Comparison of ENCODE assay signal across 8 cellular contexts in the genomic region with DNA sequence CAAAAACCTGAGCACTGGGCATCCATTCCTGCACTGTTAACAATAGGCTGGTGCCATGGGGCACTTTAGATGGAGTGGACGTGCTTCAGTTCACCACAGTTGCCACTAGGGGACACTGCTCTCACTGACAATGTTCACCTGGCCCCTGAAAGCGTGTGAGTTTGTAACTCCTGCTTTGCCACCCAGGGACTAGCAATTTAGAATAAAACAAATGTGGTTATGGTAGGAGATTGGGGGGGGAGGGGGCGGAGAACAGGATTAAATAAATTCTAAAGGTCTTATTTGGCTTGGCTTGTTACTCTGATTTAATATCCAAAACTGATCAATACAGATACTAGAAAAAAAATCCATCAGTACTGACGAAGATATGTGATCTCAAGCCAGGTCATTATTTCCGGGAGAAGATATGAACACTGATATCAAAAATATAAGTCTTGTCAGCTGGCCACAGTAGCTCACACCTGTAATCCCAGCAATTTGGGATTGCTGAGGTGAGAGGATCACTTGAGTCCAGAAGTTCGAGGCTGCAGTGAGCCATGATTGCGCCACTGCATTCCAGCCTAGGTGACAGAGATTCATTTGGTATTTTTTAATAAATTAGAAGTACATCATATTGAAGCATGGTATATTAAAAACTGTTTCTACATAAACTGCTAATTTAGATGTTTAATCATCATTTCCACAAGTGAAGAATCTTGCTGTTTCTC. TPM values are rescaled to one million over a fixed set of nuclear protein-coding genes. Genes with fewer than 3 reads are reported as not detected.
DNase-seq lines count a peak whose midpoint lies in the region; ATAC-seq and TF ChIP-seq lines count a peak whose summit lies in the region.

No MANE protein-coding gene starts in this region.

- H3K27me3 Mint-ChIP-seq in chondrocyte (ENCODE audit: low read depth), result no peaks in the 10 kb centered on the region

- peaks cover 4% of the 10 kb centered on the region for H3K36me3 Mint-ChIP-seq in chondrocyte (ENCODE audit: low read depth)

- TF ChIP-seq CTCF in chondrocyte (IDR thresholded peaks at IDR 0.05) (peak; percentile 94), left lung (IDR thresholded peaks at IDR 0.05) (peak; percentile 88 to 98)

- peak; percentile 83 for ATAC-seq in GM18498 (IDR thresholded peaks at IDR 0.05; ENCODE audit: unreplicated experiment)
- peak; percentile 87 for ATAC-seq in HG03039 (IDR thresholded peaks at IDR 0.05; ENCODE audit: unreplicated experiment)
- ATAC-seq in left lung, result peak; percentile 96

- no peaks in the 10 kb centered on the region for H3K27me3 ChIP-seq in left lung

- peaks cover 0 to 24% of the 10 kb centered on the region in 2 donors for H3K36me3 ChIP-seq in left lung

- H3K4me1 Mint-ChIP-seq in chondrocyte (ENCODE audit: low read depth), result no peaks in the 10 kb centered on the region

- H3K4me3 ChIP-seq in left lung, result no peak overlapping the region

- H3K27ac ChIP-seq in left lung, result no peak overlapping the region

- H3K9me3 Mint-ChIP-seq in chondrocyte (ENCODE audit: low read depth), result no peaks in the 10 kb centered on the region

- H3K4me1 ChIP-seq in left lung, result no peaks in the 10 kb centered on the region

- no peaks in the 10 kb centered on the region for H3K9me3 ChIP-seq in left lung

- intact Hi-C loops in left lung (cut with DNase I), result no loop called here

- DNase-seq in A172 (ENCODE audit: low spot score) (peak; percentile 75), NCI-H2171 (lab: John Stamatoyannopoulos, UW) (peak; percentile 11), chondrocyte (ENCODE audit: low spot score) (no peak), left lung (peak in 1 of 2 donors; percentile 60)
- peak; percentile 52 for DNase-seq in activated CD4-positive, alpha-beta T cell treated with anti-CD3 and anti-CD28 coated beads for 1 hour
- peak; percentile 39 to 44 (median 39) for DNase-seq in stimulated activated CD4-positive, alpha-beta T cell treated with anti-CD3 and anti-CD28 coated beads, TNF-alpha, amount 100 ng/mL, for 48 hours (ENCODE audit: low read depth in 3 of 3)

- no peak overlapping the region for H3K4me3 Mint-ChIP-seq in chondrocyte (ENCODE audit: unreplicated experiment)

- no peak overlapping the region for H3K27ac Mint-ChIP-seq in chondrocyte (ENCODE audit: unreplicated experiment)

RNA-seq across cellular contexts. Expression of a gene that starts 23.2 kb away (rescaled TPM):
- 30.1 and 35.8 TPM in 2 replicates for total RNA-seq in A172 (2014; rRNA removed; shearing (Covaris generic))
- total RNA-seq in chondrocyte, result 14.5 to 18.6 TPM (median 17.8 TPM) in 3 replicates
- total RNA-seq in left lung, result 10 to 100 TPM; 20.3 to 22.4 TPM

RNA-seq across cellular contexts. Expression of a gene that starts 23.4 kb away (rescaled TPM):
- 56.6 and 64.7 TPM in 2 replicates for total RNA-seq in A172 (2014; rRNA removed; shearing (Covaris generic))
- total RNA-seq in chondrocyte, result 3.6 to 24.2 TPM (median 3.8 TPM) in 3 replicates
- 10 to 100 TPM in 1 of 2 donors, 1 to 10 TPM in 1; 8.7 to 12.1 TPM for total RNA-seq in left lung
